In the genomic region with DNA sequence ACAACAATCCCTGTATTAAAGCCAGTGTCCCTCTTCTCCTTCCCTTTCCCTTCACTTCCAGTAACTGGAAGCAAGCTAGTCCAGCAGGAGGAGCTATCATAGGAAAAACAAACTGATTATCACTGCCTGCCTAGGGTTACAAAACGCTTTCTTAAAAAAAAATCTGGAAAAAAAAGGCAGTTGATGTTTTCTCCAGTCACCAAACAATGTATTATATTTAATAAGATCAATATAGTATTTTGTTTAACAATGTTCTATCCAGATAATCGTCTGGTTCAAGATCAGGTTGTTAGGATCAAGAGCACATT, we compare ENCODE assay signal across 10 cellular contexts.
DNase-seq lines count a peak whose midpoint lies in the region; ATAC-seq, FAIRE-seq and TF ChIP-seq lines count a peak whose summit lies in the region.
"Had no signal": no experiment of that assay in that cellular context is flagged by ENCODE, and none has a peak within 500 bp of the region (broad histone marks: within the 10 kb centered on the region; RNA-seq: fewer than 3 reads in every experiment).

No MANE protein-coding gene starts in this region.

- FAIRE-seq in G401.6 (lab: Jason Lieb, UNC) (peak; percentile 90), urothelium cell line (lab: Jason Lieb, UNC) (no peak)

- no peak for DNase-seq in Right ventricle myocardium superior
- DNase-seq in germinal center (ENCODE audit: low spot score), result no peak
- no peak for DNase-seq in NCI-H1092 treated with DMSO at 0.1 percent for 48 hours (lab: John Stamatoyannopoulos, UW)
- no peak for DNase-seq in activated effector memory CD4-positive, alpha-beta T cell treated with anti-CD3 and anti-CD28 coated beads, Interleukin-2, amount 50 U/mL, for 16 hours
- no peak for DNase-seq in urothelium cell line (ENCODE audit: low spot score)
- DNase-seq: spleen, T-helper 1 cell had no signal

- ATAC-seq in Right ventricle myocardium superior (ENCODE audit: poor library complexity), result peak; percentile 70

- no peaks in the 10 kb centered on the region for H3K27me3 ChIP-seq in skeletal muscle tissue (ENCODE audit: control insufficient read depth in 3 of 3, insufficient read depth in 3 of 3, low read length in 3 of 3)
- H3K27me3 ChIP-seq: spleen had no signal

- peak; percentile 34; the same call in 1 of the 2 replicates for TF ChIP-seq CTCF in VCaP (conservative IDR thresholded peaks at IDR 0.05)

- peaks cover 0 to 6% (median 0%) of the 10 kb centered on the region in 3 donors for H3K4me1 ChIP-seq in skeletal muscle tissue (ENCODE audit: control insufficient read depth in 3 of 3, insufficient read depth in 3 of 3, low read length in 3 of 3)

- H3K36me3 ChIP-seq in skeletal muscle tissue (ENCODE audit: control insufficient read depth in 3 of 3, insufficient read depth in 3 of 3, low read length in 3 of 3), result peaks cover 14 to 46% (median 40%) of the 10 kb centered on the region in 3 donors

- H3K4me3 ChIP-seq in skeletal muscle tissue (ENCODE audit: low read length in 3 of 3), result no peak overlapping the region
- H3K4me3 ChIP-seq: spleen had no signal

- no peaks in the 10 kb centered on the region for H3K9me3 ChIP-seq in skeletal muscle tissue (ENCODE audit: control insufficient read depth in 3 of 3, low read length in 3 of 3)
- H3K9me3 ChIP-seq: spleen had no signal

- no peak overlapping the region for H3K9ac ChIP-seq in skeletal muscle tissue (ENCODE audit: low read depth in 1 of 3, low read length in 3 of 3)

- no peak overlapping the region for H3K27ac ChIP-seq in VCaP
- H3K27ac ChIP-seq in skeletal muscle tissue (ENCODE audit: low read depth, low read length), result peak overlapping the region; percentile 38

- intact Hi-C loops in Right ventricle myocardium superior (cut with DNase I), result no loop called here
